Comparison of ENCODE assay signal across 19 cellular contexts in the genomic region with DNA sequence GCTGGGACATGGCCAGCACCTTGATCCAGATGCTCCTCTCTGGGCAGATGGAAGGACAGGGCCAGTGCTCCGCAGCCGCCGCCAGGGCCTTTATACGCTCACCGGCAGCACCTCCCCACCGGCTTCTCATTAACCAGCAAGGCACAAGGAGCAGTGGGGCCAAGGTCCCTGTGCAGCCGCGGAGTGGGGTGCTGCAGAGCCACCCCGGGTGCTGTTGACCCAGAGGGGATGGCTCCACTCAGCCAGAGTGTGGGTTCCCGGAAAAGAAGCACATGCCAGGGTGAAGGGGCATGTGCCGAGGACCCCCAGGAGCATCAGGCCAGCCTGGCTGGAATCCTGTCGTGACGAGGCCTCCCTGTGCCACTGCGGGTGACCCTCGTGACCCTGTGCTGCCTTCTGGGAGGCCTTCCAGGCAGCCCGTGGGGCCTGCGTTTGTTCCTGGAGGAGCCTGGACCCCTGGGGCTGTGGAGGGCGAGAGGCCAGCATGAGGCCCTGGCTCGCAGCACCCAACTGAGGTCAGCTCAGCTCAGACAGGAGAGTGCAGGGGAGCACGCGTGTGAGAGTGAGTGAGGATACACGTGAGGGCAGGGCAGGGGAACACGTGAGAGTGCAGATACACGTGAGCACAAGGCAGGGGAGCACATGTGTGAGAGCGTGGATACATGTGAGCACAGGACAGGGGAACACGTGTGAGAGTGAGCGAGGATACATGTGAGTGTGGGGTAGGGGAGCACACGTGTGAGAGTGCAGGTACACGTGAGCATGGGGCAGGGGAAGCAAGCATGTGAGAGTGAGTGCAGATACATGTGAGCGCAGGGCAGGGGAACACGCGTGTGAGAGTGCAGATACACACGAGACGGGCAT. TPM values are rescaled to one million over a fixed set of nuclear protein-coding genes. Genes with fewer than 3 reads are reported as not detected.
DNase-seq lines count a peak whose midpoint lies in the region; ATAC-seq and TF ChIP-seq lines count a peak whose summit lies in the region.
"Had no signal": no experiment of that assay in that cellular context is flagged by ENCODE, and none has a peak within 500 bp of the region (broad histone marks: within the 10 kb centered on the region; RNA-seq: fewer than 3 reads in every experiment).

A gene with protein sequence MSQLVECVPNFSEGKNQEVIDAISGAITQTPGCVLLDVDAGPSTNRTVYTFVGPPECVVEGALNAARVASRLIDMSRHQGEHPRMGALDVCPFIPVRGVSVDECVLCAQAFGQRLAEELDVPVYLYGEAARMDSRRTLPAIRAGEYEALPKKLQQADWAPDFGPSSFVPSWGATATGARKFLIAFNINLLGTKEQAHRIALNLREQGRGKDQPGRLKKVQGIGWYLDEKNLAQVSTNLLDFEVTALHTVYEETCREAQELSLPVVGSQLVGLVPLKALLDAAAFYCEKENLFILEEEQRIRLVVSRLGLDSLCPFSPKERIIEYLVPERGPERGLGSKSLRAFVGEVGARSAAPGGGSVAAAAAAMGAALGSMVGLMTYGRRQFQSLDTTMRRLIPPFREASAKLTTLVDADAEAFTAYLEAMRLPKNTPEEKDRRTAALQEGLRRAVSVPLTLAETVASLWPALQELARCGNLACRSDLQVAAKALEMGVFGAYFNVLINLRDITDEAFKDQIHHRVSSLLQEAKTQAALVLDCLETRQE (minus strand): TSS at position 66 of the 864 bp plus-strand sequence. CDS start 56 bp downstream, at position 10.

- intact Hi-C loops in heart left ventricle (cut with DNase I) (loop anchor here in 3 of 10 donors (5.0 to 10.0 kb wide), 3 partner anchors 67 to 89 kb away; a partner anchor contains a TSS), vagina (cut with DNase I) (no loop called here)

- DNase-seq in heart left ventricle = peak in 4 of 5 donors; percentile 2 to 53 (median 19)
- no peak for DNase-seq in right atrium auricular region (ENCODE audit: low spot score)
- no peak for DNase-seq in neural crest cell (ENCODE audit: low read depth, low spot score)
- peak; percentile 75 to 87 for DNase-seq in vagina (ENCODE audit: extremely low spot score in 2 of 2)
- DNase-seq in stimulated activated CD4-positive, alpha-beta T cell treated with anti-CD3 and anti-CD28 coated beads, Interleukin-4, amount 100 ng/mL, for 4 hours = no peak
- no peak for DNase-seq in GM10248 (ENCODE audit: extremely low spot score)
- DNase-seq in foreskin fibroblast = no peak
- DNase-seq: effector memory CD4-positive, alpha-beta T cell; GOT3; Kasumi-1; NCI-H1694 treated with DMSO at 0.1 percent for 48 hours; NCI-H69; substantia nigra had no signal

- H3K27me3 Mint-ChIP-seq in neural crest cell (ENCODE audit: low read depth) = no peaks in the 10 kb centered on the region
- H3K27me3 Mint-ChIP-seq: activated T-helper 17 cell treated with anti-CD3 and anti-CD28 coated beads, Interleukin-2, amount 50 U/mL, for 72 hours; naive thymus-derived CD4-positive, alpha-beta T cell had no signal

- H3K36me3 Mint-ChIP-seq in neural crest cell (ENCODE audit: low read depth) = no peaks in the 10 kb centered on the region
- H3K36me3 Mint-ChIP-seq: naive thymus-derived CD4-positive, alpha-beta T cell had no signal

- H3K4me1 ChIP-seq in heart left ventricle (peaks cover 3 to 15% (median 10%) of the 10 kb centered on the region in 12 donors), right atrium auricular region (peaks cover 0 to 12% of the 10 kb centered on the region in 2 donors), endocrine pancreas (ENCODE audit: control insufficient read depth, insufficient read depth, low read length) (no peaks in the 10 kb centered on the region), vagina (peaks cover 12% of the 10 kb centered on the region)

- CTCF ChIA-PET in GM10248 (lab: Yijun Ruan, JAX) = interaction anchor here (0.8 to 5.3 kb wide), 2 partner anchors 9 to 13 kb away, joined by 3 to 54 read pairs; no protein-coding TSS in a partner anchor

- no peak within 1 kb of the TSS for H3K27ac ChIP-seq in heart left ventricle
- H3K27ac ChIP-seq in right atrium auricular region = no peak within 1 kb of the TSS
- no peak within 1 kb of the TSS for H3K27ac ChIP-seq in vagina
- H3K27ac ChIP-seq: gastrocnemius medialis, skin epidermis had no signal

- no peak within 1 kb of the TSS for H3K4me3 Mint-ChIP-seq in neural crest cell
- H3K4me3 Mint-ChIP-seq: activated T-helper 17 cell treated with anti-CD3 and anti-CD28 coated beads, Interleukin-2, amount 50 U/mL, for 72 hours; naive thymus-derived CD4-positive, alpha-beta T cell; T-helper 1 cell treated with Interleukin-12 subunit alpha and Interleukin-12 subunit beta and Interleukin-4 antibody, amounts not matched to agents 30 μg/mL and 1 μg/mL, for 36 hours had no signal

- H3K9me3 ChIP-seq in heart left ventricle (no peaks in the 10 kb centered on the region), right atrium auricular region (no peaks in the 10 kb centered on the region), endocrine pancreas (ENCODE audit: control insufficient read depth, low read length) (no peaks in the 10 kb centered on the region), vagina (no peaks in the 10 kb centered on the region)
- H3K9me3 ChIP-seq: gastrocnemius medialis had no signal

- TF ChIP-seq CTCF in heart left ventricle (IDR thresholded peaks at IDR 0.05) (no peak), right atrium auricular region (IDR thresholded peaks at IDR 0.05) (no peak), neural crest cell (conservative IDR thresholded peaks at IDR 0.05) (no peak), vagina (IDR thresholded peaks at IDR 0.05) (no peak), GM10248 (IDR thresholded peaks at IDR 0.05; ENCODE audit: control extremely low read depth, extremely low read depth, low read depth, missing control alignments) (no peak), foreskin fibroblast (IDR thresholded peaks at IDR 0.05; ENCODE audit: low read depth, low read length) (no peak)

- 87 to 91% (median 90%) methylated on average over 33 to 34 of the region's 34 CpGs for WGBS in heart left ventricle, 4 donors

- H3K27me3 ChIP-seq in heart left ventricle (no peaks in the 10 kb centered on the region), right atrium auricular region (no peaks in the 10 kb centered on the region), endocrine pancreas (ENCODE audit: control insufficient read depth, insufficient read depth, low read length) (no peaks in the 10 kb centered on the region), vagina (no peaks in the 10 kb centered on the region)

- no peaks in the 10 kb centered on the region for H3K9me3 Mint-ChIP-seq in neural crest cell
- H3K9me3 Mint-ChIP-seq: activated T-helper 17 cell treated with anti-CD3 and anti-CD28 coated beads, Interleukin-2, amount 50 U/mL, for 72 hours; naive thymus-derived CD4-positive, alpha-beta T cell; T-helper 1 cell treated with Interleukin-12 subunit alpha and Interleukin-12 subunit beta and Interleukin-4 antibody, amounts not matched to agents 30 μg/mL and 1 μg/mL, for 36 hours had no signal

- no peak for ATAC-seq in heart left ventricle
- ATAC-seq: activated T-helper 17 cell treated with anti-CD3 and anti-CD28 coated beads, Interleukin-2, amount 50 U/mL, for 72 hours; gastrocnemius medialis; naive thymus-derived CD4-positive, alpha-beta T cell had no signal

- POLR2A ChIA-PET in GM10248 (lab: Yijun Ruan, JAX) = no interaction called here

- TF ChIP-seq POLR2A in heart left ventricle (IDR thresholded peaks at IDR 0.05) (no peak), vagina (IDR thresholded peaks at IDR 0.05) (no peak)

- no peak within 1 kb of the TSS for H3K4me3 ChIP-seq in heart left ventricle
- H3K4me3 ChIP-seq in right atrium auricular region = no peak within 1 kb of the TSS
- H3K4me3 ChIP-seq in endocrine pancreas (ENCODE audit: control insufficient read depth, insufficient read depth, low read length) = no peak within 1 kb of the TSS
- no peak within 1 kb of the TSS for H3K4me3 ChIP-seq in vagina
- H3K4me3 ChIP-seq in foreskin fibroblast (ENCODE audit: low read depth in 1 of 2, low read length in 2 of 2) = no peak within 1 kb of the TSS
- H3K4me3 ChIP-seq: gastrocnemius medialis, skin epidermis had no signal

- peak within 1 kb of the TSS; percentile 47 for H3K9ac ChIP-seq in endocrine pancreas (ENCODE audit: control insufficient read depth, insufficient read depth, low read length)

- peaks cover 12% of the 10 kb centered on the region for H3K4me1 Mint-ChIP-seq in neural crest cell
- H3K4me1 Mint-ChIP-seq: activated T-helper 17 cell treated with anti-CD3 and anti-CD28 coated beads, Interleukin-2, amount 50 U/mL, for 72 hours had no signal

- peak within 1 kb of the TSS; percentile 96 for H3K27ac Mint-ChIP-seq in neural crest cell (ENCODE audit: unreplicated experiment)
- H3K27ac Mint-ChIP-seq: activated T-helper 17 cell treated with anti-CD3 and anti-CD28 coated beads, Interleukin-2, amount 50 U/mL, for 72 hours; naive thymus-derived CD4-positive, alpha-beta T cell; T-helper 1 cell treated with Interleukin-12 subunit alpha and Interleukin-12 subunit beta and Interleukin-4 antibody, amounts not matched to agents 30 μg/mL and 1 μg/mL, for 36 hours had no signal

- no peaks in the 10 kb centered on the region for H3K36me3 ChIP-seq in heart left ventricle
- H3K36me3 ChIP-seq in right atrium auricular region = no peaks in the 10 kb centered on the region
- H3K36me3 ChIP-seq in endocrine pancreas (ENCODE audit: control insufficient read depth, insufficient read depth, low read length) = no peaks in the 10 kb centered on the region
- H3K36me3 ChIP-seq in vagina = no peaks in the 10 kb centered on the region
- H3K36me3 ChIP-seq: gastrocnemius medialis had no signal

RNA-seq across cellular contexts. Expression of the gene that starts here (rescaled TPM):
- total RNA-seq in heart left ventricle (1 to 10 TPM in 5 of 9 donors, under 1 TPM in 3, not detected in 1; 0.31 to 3.1 (median 1.2) TPM), right atrium auricular region (under 1 TPM in 1 of 2 donors, not detected in 1; 0.24 TPM), neural crest cell (1.4 and 1.8 TPM in 2 replicates), vagina (not detected)
- 1 to 10 TPM in 1 of 2 donors, under 1 TPM in 1; 0.17 to 1.8 TPM for polyA plus RNA-seq in heart left ventricle
- polyA plus RNA-seq: naive thymus-derived CD4-positive, alpha-beta T cell had no signal

Comparison
In these comparisons a context has a peak if more than half of its experiments do, and no peak if none do; other contexts are left out.
1. DNase-seq: peak in heart left ventricle (4 of 5); none in right atrium auricular region (single experiment), neural crest cell (single experiment), stimulated activated CD4-positive, alpha-beta T cell treated with anti-CD3 and anti-CD28 coated beads, Interleukin-4, amount 100 ng/mL, for 4 hours (0 of 2), GM10248 (single experiment) and foreskin fibroblast (0 of 2).
2. Peak in DNase-seq in vagina; RNA of the gene not detected or under 1 TPM.